In genomic region chr15:38217788-38218609, GRCh38 we compare ENCODE assay signal across 12 cellular contexts. TPM values are rescaled to one million over a fixed set of nuclear protein-coding genes. Genes with fewer than 3 reads are reported as not detected.
DNase-seq lines count a peak whose midpoint lies in the region; ATAC-seq and TF ChIP-seq lines count a peak whose summit lies in the region.
"Had no signal": no experiment of that assay in that cellular context is flagged by ENCODE, and none has a peak within 500 bp of the region (broad histone marks: within the 10 kb centered on the region; RNA-seq: fewer than 3 reads in every experiment).

No MANE protein-coding gene starts in this region.

- DNase-seq in NCI-H1092 treated with DMSO at 0.1 percent for 48 hours (lab: John Stamatoyannopoulos, UW), result peak; percentile 27
- DNase-seq in NCI-H1092 (lab: John Stamatoyannopoulos, UW), result no peak
- no peak for DNase-seq in RWPE2 (ENCODE audit: low spot score)
- DNase-seq in foreskin keratinocyte, result peak; percentile 88 to 92
- DNase-seq in thyroid gland, result peak in 1 of 2 donors; percentile 14
- DNase-seq in effector memory CD8-positive, alpha-beta T cell, result no peak
- no peak for DNase-seq in H7
- DNase-seq in posterior cingulate gyrus, result no peak
- DNase-seq: activated CD4-positive, alpha-beta T cell treated with anti-CD3 and anti-CD28 coated beads, Interleukin-2, amount 50 U/mL, for 1 hour; DMS 273 treated with DMSO at 0.1 percent for 48 hours; NCI-H526; stimulated activated CD4-positive, alpha-beta T cell treated with anti-CD3 and anti-CD28 coated beads, Interleukin-4, amount 100 ng/mL, for 1 hour had no signal

- H3K9me3 Mint-ChIP-seq in effector memory CD8-positive, alpha-beta T cell, result no peaks in the 10 kb centered on the region

- peak; percentile 78 for ATAC-seq in RWPE2 (ENCODE audit: low read depth)
- ATAC-seq in foreskin keratinocyte, result peak; percentile 68
- ATAC-seq in effector memory CD8-positive, alpha-beta T cell (replicated peaks), result no peak

- TF ChIP-seq CTCF in RWPE2 (IDR thresholded peaks at IDR 0.05; ENCODE audit: poor library complexity, severe bottlenecking) (no peak), foreskin keratinocyte (conservative IDR thresholded peaks at IDR 0.05) (no peak), thyroid gland (IDR thresholded peaks at IDR 0.05) (no peak)

- H3K36me3 ChIP-seq in RWPE2 (ENCODE audit: low read depth) (no peaks in the 10 kb centered on the region), thyroid gland (no peaks in the 10 kb centered on the region), H7 (replicated peaks; ENCODE audit: control insufficient read depth, insufficient read depth, low read length) (no peaks in the 10 kb centered on the region)

- H3K36me3 Mint-ChIP-seq in effector memory CD8-positive, alpha-beta T cell (ENCODE audit: insufficient read depth), result no peaks in the 10 kb centered on the region

- H3K27ac Mint-ChIP-seq in effector memory CD8-positive, alpha-beta T cell, result no peak overlapping the region

- H3K27me3 Mint-ChIP-seq in effector memory CD8-positive, alpha-beta T cell, result peaks cover 0 to 24% of the 10 kb centered on the region in 2 donors

- H3K27ac ChIP-seq in RWPE2 (ENCODE audit: poor library complexity, severe bottlenecking) (peak overlapping the region; percentile 90), foreskin keratinocyte (no peak overlapping the region), thyroid gland (peak overlapping the region; percentile 26 to 74 (median 70))

- H3K4me3 Mint-ChIP-seq in effector memory CD8-positive, alpha-beta T cell, result no peak overlapping the region

- H3K9me3 ChIP-seq in RWPE2 (ENCODE audit: severe bottlenecking) (no peaks in the 10 kb centered on the region), thyroid gland (no peaks in the 10 kb centered on the region)

- H3K4me3 ChIP-seq in RWPE2 (ENCODE audit: severe bottlenecking) (no peak overlapping the region), thyroid gland (replicated peaks in 1 of 3) (no peak overlapping the region), H7 (ENCODE audit: insufficient read depth, low read depth, low read length) (no peak overlapping the region)

- H3K4me1 ChIP-seq in RWPE2 (ENCODE audit: insufficient read depth, poor library complexity, severe bottlenecking), result peaks cover 30% of the 10 kb centered on the region
- peaks cover 5% of the 10 kb centered on the region for H3K4me1 ChIP-seq in foreskin keratinocyte
- peaks cover 28 to 35% of the 10 kb centered on the region in 2 donors for H3K4me1 ChIP-seq in thyroid gland

- no peak for TF ChIP-seq POLR2A in thyroid gland (IDR thresholded peaks at IDR 0.05)

- intact Hi-C loops in thyroid gland (cut with DNase I), result no loop called here
- intact Hi-C loops in posterior cingulate gyrus (cut with DNase I), result no loop called here

- 41 to 53% methylated on average over 3 of the region's 3 CpGs for WGBS in thyroid gland, 2 donors

- H3K4me1 Mint-ChIP-seq in effector memory CD8-positive, alpha-beta T cell (ENCODE audit: low read depth in 2 of 2), result peaks cover 0 to 2% of the 10 kb centered on the region in 2 donors

- H3K27me3 ChIP-seq in RWPE2 (ENCODE audit: insufficient read depth, poor library complexity, severe bottlenecking), result no peaks in the 10 kb centered on the region
- H3K27me3 ChIP-seq in foreskin keratinocyte, result no peaks in the 10 kb centered on the region
- H3K27me3 ChIP-seq in thyroid gland, result no peaks in the 10 kb centered on the region
- no peaks in the 10 kb centered on the region for H3K27me3 ChIP-seq in H7 (ENCODE audit: control insufficient read depth, insufficient read depth, low read length)

RNA-seq across cellular contexts. Expression of gene SPRED1, which starts 34.6 kb away (rescaled TPM):
- total RNA-seq in foreskin keratinocyte (20.3 and 21.7 TPM in 2 replicates), thyroid gland (10 to 100 TPM; 77.9 to 92.7 (median 82.6) TPM)
- polyA plus RNA-seq in foreskin keratinocyte, result 4.3 and 4.5 TPM in 2 replicates
- 27.5 and 33.0 TPM in 2 replicates for total RNA-seq in H7 (2014; rRNA removed; shearing (Covaris generic))

Comparison
In these comparisons a context has a peak if more than half of its experiments do, and no peak if none do; other contexts are left out.
1. DNase-seq: peak in NCI-H1092 treated with DMSO at 0.1 percent for 48 hours (single experiment) and foreskin keratinocyte (2 of 2); none in NCI-H1092 (single experiment), RWPE2 (single experiment), effector memory CD8-positive, alpha-beta T cell (0 of 3), H7 (single experiment) and posterior cingulate gyrus (0 of 10).